Comparison of ENCODE assay signal across 8 cellular contexts in genomic region chr17:72122668-72123495, GRCh38. TPM values are rescaled to one million over a fixed set of nuclear protein-coding genes. Genes with fewer than 3 reads are reported as not detected.
DNase-seq lines count a peak whose midpoint lies in the region; ATAC-seq, FAIRE-seq and TF ChIP-seq lines count a peak whose summit lies in the region.

No MANE protein-coding gene starts in this region.

- H3K36me3 ChIP-seq in kidney (ENCODE audit: control insufficient read depth in 1 of 2, insufficient read depth in 2 of 2, low read length in 2 of 2): no peaks in the 10 kb centered on the region
- peaks cover 0 to 8% of the 10 kb centered on the region in 2 donors for H3K36me3 ChIP-seq in thyroid gland

- H3K9me3 Mint-ChIP-seq in activated T-cell treated with anti-CD3 and anti-CD28 coated beads, Interleukin-2, amount 50 U/mL, for 4 hours: no peaks in the 10 kb centered on the region

- H3K4me1 ChIP-seq in kidney (ENCODE audit: control insufficient read depth in 1 of 2, insufficient read depth in 1 of 2, low read depth in 1 of 2, low read length in 2 of 2): peaks cover 0 to 10% of the 10 kb centered on the region in 2 donors
- H3K4me1 ChIP-seq in thyroid gland: peaks cover 41 to 42% of the 10 kb centered on the region in 2 donors

- no peak overlapping the region for H3K27ac ChIP-seq in kidney (ENCODE audit: low read depth in 2 of 2, low read length in 2 of 2)
- H3K27ac ChIP-seq in thyroid gland: peak overlapping the region; percentile 30 to 97 (median 95)

- intact Hi-C loops in kidney (cut with DNase I): no loop called here
- intact Hi-C loops in thyroid gland (cut with DNase I): loop anchor here (10.0 kb wide), 1 partner anchor 422 kb away; no protein-coding TSS in a partner anchor

- peak; percentile 19 for DNase-seq in activated T-cell treated with anti-CD3 and anti-CD28 coated beads for 48 hours (ENCODE audit: low read depth)
- DNase-seq in activated T-cell treated with anti-CD3 and anti-CD28 coated beads, Interleukin-2, amount 50 U/mL, for 4 hours: no peak
- DNase-seq in amniotic epithelial cell (ENCODE audit: low read depth): peak; percentile 73
- no peak for DNase-seq in kidney
- peak; percentile 65 to 67 for DNase-seq in thyroid gland
- DNase-seq in NCI-H2029 treated with DMSO at 0.1 percent for 48 hours (lab: John Stamatoyannopoulos, UW): no peak
- no peak for DNase-seq in NCI-H446 (lab: John Stamatoyannopoulos, UW)

- H3K27me3 Mint-ChIP-seq in activated T-cell treated with anti-CD3 and anti-CD28 coated beads, Interleukin-2, amount 50 U/mL, for 4 hours (ENCODE audit: low read depth): peaks cover 56% of the 10 kb centered on the region

- H3K27me3 ChIP-seq in thyroid gland: no peaks in the 10 kb centered on the region

- peak in 1 of 2 donors; percentile 11 for TF ChIP-seq POLR2A in thyroid gland (IDR thresholded peaks at IDR 0.05)

- no peaks in the 10 kb centered on the region for H3K36me3 Mint-ChIP-seq in activated T-cell treated with anti-CD3 and anti-CD28 coated beads, Interleukin-2, amount 50 U/mL, for 4 hours (ENCODE audit: insufficient read depth)

- H3K4me1 Mint-ChIP-seq in activated T-cell treated with anti-CD3 and anti-CD28 coated beads, Interleukin-2, amount 50 U/mL, for 4 hours (ENCODE audit: low read depth): peaks cover 2% of the 10 kb centered on the region

- TF ChIP-seq CTCF in kidney (IDR thresholded peaks at IDR 0.05; ENCODE audit: borderline replicate concordance, extremely low read depth, insufficient read depth): no peak
- no peak for TF ChIP-seq CTCF in thyroid gland (IDR thresholded peaks at IDR 0.05)

- ATAC-seq in activated T-cell treated with anti-CD3 and anti-CD28 coated beads, Interleukin-2, amount 50 U/mL, for 4 hours: no peak
- ATAC-seq in HG02973 (IDR thresholded peaks at IDR 0.05; ENCODE audit: unreplicated experiment): no peak

- H3K9me3 ChIP-seq in kidney (ENCODE audit: control insufficient read depth in 1 of 2, low read length in 2 of 2) (no peaks in the 10 kb centered on the region), thyroid gland (no peaks in the 10 kb centered on the region)

- H3K4me3 Mint-ChIP-seq in activated T-cell treated with anti-CD3 and anti-CD28 coated beads, Interleukin-2, amount 50 U/mL, for 4 hours: no peak overlapping the region

- 17 to 20% methylated on average over 41 to 55 of the region's 55 CpGs for WGBS in thyroid gland, 2 donors

- no peak for FAIRE-seq in kidney (lab: Jason Lieb, UNC)

- H3K9ac ChIP-seq in kidney (ENCODE audit: low read length in 2 of 2): peak overlapping the region in 1 of 2 donors; percentile 34

- peak overlapping the region; percentile 42 to 71 for H3K4me3 ChIP-seq in kidney (ENCODE audit: low read length in 2 of 2)
- H3K4me3 ChIP-seq in thyroid gland (replicated peaks in 1 of 3): peak overlapping the region in 2 of 3 donors; percentile 81 to 83

RNA-seq across cellular contexts. Expression of gene SOX9, which starts 2.1 kb away (rescaled TPM):
- under 1 TPM; 0.08 to 0.16 (median 0.15) TPM for total RNA-seq in activated T-cell treated with anti-CD3 and anti-CD28 coated beads, Interleukin-2, amount 50 U/mL, for 4 hours
- 79.3 TPM for total RNA-seq in kidney
- 5.8 TPM for polyA plus RNA-seq in kidney (ENCODE audit: insufficient read depth, low read depth, low replicate concordance)
- 10 to 100 TPM; 15.5 to 32.6 (median 23.3) TPM for total RNA-seq in thyroid gland

Comparison
In these comparisons a context has a peak if more than half of its experiments do, and no peak if none do; other contexts are left out.
1. DNase-seq: peak in activated T-cell treated with anti-CD3 and anti-CD28 coated beads for 48 hours (single experiment), amniotic epithelial cell (single experiment) and thyroid gland (2 of 2); none in activated T-cell treated with anti-CD3 and anti-CD28 coated beads, Interleukin-2, amount 50 U/mL, for 4 hours (single experiment), kidney (single experiment), NCI-H2029 treated with DMSO at 0.1 percent for 48 hours (single experiment) and NCI-H446 (0 of 2).
2. H3K27ac ChIP-seq: peak in thyroid gland (3 of 3); none in kidney (0 of 2).
3. RNA of gene SOX9, which starts 2.1 kb away (total RNA-seq): 79.3 TPM in kidney (single experiment) and 15.5 to 32.6 TPM in thyroid gland; 0.08 to 0.16 TPM in activated T-cell treated with anti-CD3 and anti-CD28 coated beads, Interleukin-2, amount 50 U/mL, for 4 hours; every median in the first group is over 10 times any median in the second.